In genomic region chr13:70407486-70407885, GRCh38 we compare ENCODE assay signal across 15 cellular contexts.
A peak's percentile ranks its signal among the peaks of the same experiment; 100 is the strongest.
DNase-seq lines count a peak whose midpoint lies in the region; ATAC-seq and TF ChIP-seq lines count a peak whose summit lies in the region.
"Had no signal": no experiment of that assay in that cellular context is flagged by ENCODE, and none has a peak within 500 bp of the region (broad histone marks: within the 10 kb centered on the region; RNA-seq: fewer than 3 reads in every experiment).

No MANE protein-coding gene starts in this region.

- no peak overlapping the region for H3K4me3 Mint-ChIP-seq in activated CD4-positive, alpha-beta T cell treated with anti-CD3 and anti-CD28 coated beads, Interleukin-2, amount 10 ng/mL, durations not matched to agents 7 days and 5 days
- H3K4me3 Mint-ChIP-seq: CD14-positive monocyte; CD8-positive, alpha-beta T cell; GM23338 had no signal

- H3K79me1 ChIP-seq in mesendoderm (ENCODE audit: low read length): no peaks in the 10 kb centered on the region

- H3K4me2 ChIP-seq in SU-DHL-6 (ENCODE audit: low read depth, low read length, poor library complexity, severe bottlenecking): no peak overlapping the region
- no peak overlapping the region for H3K4me2 ChIP-seq in mesendoderm (ENCODE audit: low read length)
- H3K4me2 ChIP-seq: A549, GM23338 had no signal

- H3K27me3 Mint-ChIP-seq in activated CD4-positive, alpha-beta T cell treated with anti-CD3 and anti-CD28 coated beads, Interleukin-2, amount 10 ng/mL, durations not matched to agents 7 days and 5 days: no peaks in the 10 kb centered on the region

- TF ChIP-seq CTCF in SU-DHL-6 (IDR thresholded peaks at IDR 0.05; ENCODE audit: insufficient read depth, low read length, poor library complexity, severe bottlenecking) (no peak), choroid plexus epithelial cell (conservative IDR thresholded peaks at IDR 0.05; ENCODE audit: low read depth, low read length) (no peak)

- H3K18ac ChIP-seq in mesendoderm (ENCODE audit: low read length): no peak overlapping the region

- no peak overlapping the region for H3K9ac ChIP-seq in SU-DHL-6 (ENCODE audit: low read length)
- H3K9ac ChIP-seq in mesendoderm (ENCODE audit: low read length): no peak overlapping the region

- no peaks in the 10 kb centered on the region for H3K36me3 Mint-ChIP-seq in activated CD4-positive, alpha-beta T cell treated with anti-CD3 and anti-CD28 coated beads, Interleukin-2, amount 10 ng/mL, durations not matched to agents 7 days and 5 days (ENCODE audit: low read depth)
- H3K36me3 Mint-ChIP-seq: CD14-positive monocyte; CD8-positive, alpha-beta T cell had no signal

- no peak overlapping the region for H4K5ac ChIP-seq in mesendoderm (ENCODE audit: low read length)

- ATAC-seq in GM18873 (IDR thresholded peaks at IDR 0.05; ENCODE audit: low FRiP score, unreplicated experiment): no peak
- ATAC-seq: A549; CD8-positive, alpha-beta T cell; GM23338 had no signal

- H3K36me3 ChIP-seq in SU-DHL-6 (ENCODE audit: low read length) (no peaks in the 10 kb centered on the region), mesendoderm (ENCODE audit: control insufficient read depth, insufficient read depth, low read length) (no peaks in the 10 kb centered on the region)

- H2AFZ ChIP-seq in SU-DHL-6 (ENCODE audit: low read depth, low read length, severe bottlenecking): peak overlapping the region; percentile 69
- H2AFZ ChIP-seq: GM23338 had no signal

- H3K4me3 ChIP-seq in SU-DHL-6 (ENCODE audit: insufficient read depth, low read length, poor library complexity, severe bottlenecking) (no peak overlapping the region), choroid plexus epithelial cell (ENCODE audit: low read depth, low read length) (no peak overlapping the region), mesendoderm (ENCODE audit: low read length) (no peak overlapping the region)
- H3K4me3 ChIP-seq: A549, GM23338 had no signal

- H3K27me3 ChIP-seq in SU-DHL-6 (ENCODE audit: low read length) (no peaks in the 10 kb centered on the region), mesendoderm (ENCODE audit: insufficient read depth, low read length, poor library complexity) (no peaks in the 10 kb centered on the region)

- H3K56ac ChIP-seq in mesendoderm (ENCODE audit: low read length): no peak overlapping the region

- no peak overlapping the region for H2BK120ac ChIP-seq in mesendoderm (ENCODE audit: low read depth, low read length)

- H3K9me2 ChIP-seq in SU-DHL-6 (replicated peaks; ENCODE audit: insufficient read depth, low read length): no peaks in the 10 kb centered on the region

- H2BK5ac ChIP-seq in mesendoderm (ENCODE audit: low read length): no peak overlapping the region

- no peak overlapping the region for H4K8ac ChIP-seq in mesendoderm (ENCODE audit: low read depth, low read length)

- no peak overlapping the region for H2AK5ac ChIP-seq in mesendoderm (ENCODE audit: low read length)

- no peaks in the 10 kb centered on the region for H3K4me1 ChIP-seq in mesendoderm (ENCODE audit: control insufficient read depth, low read depth, low read length)
- H3K4me1 ChIP-seq: A549 had no signal

- no peak overlapping the region for H3K4ac ChIP-seq in mesendoderm (ENCODE audit: low read depth, low read length)

- no peak overlapping the region for H3K27ac Mint-ChIP-seq in activated CD4-positive, alpha-beta T cell treated with anti-CD3 and anti-CD28 coated beads, Interleukin-2, amount 10 ng/mL, durations not matched to agents 7 days and 5 days
- H3K27ac Mint-ChIP-seq: CD14-positive monocyte; CD8-positive, alpha-beta T cell; GM23338 had no signal

- POLR2A ChIA-PET in activated CD4-positive, alpha-beta T cell treated with anti-CD3 and anti-CD28 coated beads, Interleukin-2, amount 10 ng/mL, durations not matched to agents 7 days and 5 days (lab: Charles Lee): no interaction called here

- H3F3A ChIP-seq in SU-DHL-6 (ENCODE audit: insufficient read depth): no peaks in the 10 kb centered on the region

- CTCF ChIA-PET in activated CD4-positive, alpha-beta T cell treated with anti-CD3 and anti-CD28 coated beads, Interleukin-2, amount 10 ng/mL, durations not matched to agents 7 days and 5 days (lab: Charles Lee): no interaction called here

- no CpG with 5 or more reads among the region's 1 CpG for WGBS in mesendoderm (ENCODE audit: extremely low coverage, insufficient coverage, low lambda C conversion rate)

- no peak overlapping the region for H2BK15ac ChIP-seq in mesendoderm (replicated peaks; ENCODE audit: low read depth)

- H3K9me3 Mint-ChIP-seq in activated CD4-positive, alpha-beta T cell treated with anti-CD3 and anti-CD28 coated beads, Interleukin-2, amount 10 ng/mL, durations not matched to agents 7 days and 5 days: no peaks in the 10 kb centered on the region
- H3K9me3 Mint-ChIP-seq: GM23338 had no signal

- no peaks in the 10 kb centered on the region for H4K20me1 ChIP-seq in SU-DHL-6 (ENCODE audit: low read depth, low read length)

- no peaks in the 10 kb centered on the region for H3K9me3 ChIP-seq in SU-DHL-6 (ENCODE audit: insufficient read depth, low read length)
- H3K9me3 ChIP-seq: A549 had no signal

- H3K23ac ChIP-seq in mesendoderm (ENCODE audit: low read length): no peak overlapping the region

- H3K79me2 ChIP-seq in SU-DHL-6 (ENCODE audit: insufficient read depth, low read length) (no peaks in the 10 kb centered on the region), mesendoderm (ENCODE audit: control insufficient read depth, insufficient read depth, low read length) (no peaks in the 10 kb centered on the region)

- H3K27ac ChIP-seq in SU-DHL-6 (ENCODE audit: low read depth, low read length) (no peak overlapping the region), mesendoderm (ENCODE audit: low read depth, low read length) (no peak overlapping the region)
- H3K27ac ChIP-seq: A549 had no signal

- H3K4me1 Mint-ChIP-seq in activated CD4-positive, alpha-beta T cell treated with anti-CD3 and anti-CD28 coated beads, Interleukin-2, amount 10 ng/mL, durations not matched to agents 7 days and 5 days: no peaks in the 10 kb centered on the region
- H3K4me1 Mint-ChIP-seq: CD14-positive monocyte, GM23338 had no signal

- DNase-seq in choroid plexus epithelial cell (ENCODE audit: low read depth) (peak; percentile 5), mesendoderm (peak; percentile 22), NCI-H774 (lab: John Stamatoyannopoulos, UW) (no peak)
- no peak for DNase-seq in activated CD4-positive, alpha-beta T cell treated with anti-CD3 and anti-CD28 coated beads, Interleukin-2, amount 10 ng/mL, durations not matched to agents 7 days and 5 days
- DNase-seq: CD8-positive, alpha-beta T cell; COR-L47; DMS153; DMS79 treated with DMSO at 0.1 percent for 48 hours; EL; H7 had no signal

Comparison
In these comparisons a context has a peak if more than half of its experiments do, and no peak if none do; other contexts are left out.
1. DNase-seq: peak in choroid plexus epithelial cell (single experiment) and mesendoderm (single experiment); none in NCI-H774 (single experiment) and activated CD4-positive, alpha-beta T cell treated with anti-CD3 and anti-CD28 coated beads, Interleukin-2, amount 10 ng/mL, durations not matched to agents 7 days and 5 days (single experiment).